In genomic region chr17:48960834-48961515, GRCh38 we compare ENCODE assay signal across 1 cellular context.
TF ChIP-seq lines count a peak whose summit lies in the region.

No MANE protein-coding gene starts in this region.

TF ChIP-seq in A549, 52 proteins besides CTCF, POLR2A, EP300 and RAD21 (continued from another document):
- TF ChIP-seq GATA3 (IDR thresholded peaks at IDR 0.05; ENCODE audit: borderline replicate concordance) (0 out of 2 replicates have a peak, but pooled peaks have one; percentile 23), FOXS1 (CRISPR knock-in tag; IDR thresholded peaks at IDR 0.05) (no peak), CEBPB (IDR thresholded peaks at IDR 0.05) (no peak)
